ENCODE assay signal across 8 cellular contexts in genomic region chr1:205591522-205592351, GRCh38. TPM values are rescaled to one million over a fixed set of nuclear protein-coding genes. Genes with fewer than 3 reads are reported as not detected.
DNase-seq lines count a peak whose midpoint lies in the region; ATAC-seq and TF ChIP-seq lines count a peak whose summit lies in the region.

No MANE protein-coding gene starts in this region.

- H3K79me2 ChIP-seq in DND-41 (ENCODE audit: insufficient read depth, low read length) = no peaks in the 10 kb centered on the region
- no peaks in the 10 kb centered on the region for H3K79me2 ChIP-seq in GM23338 (replicated peaks; ENCODE audit: insufficient read depth)

- no peaks in the 10 kb centered on the region for H3K36me3 Mint-ChIP-seq in GM23338 (ENCODE audit: low read depth)
- H3K36me3 Mint-ChIP-seq in activated T-helper 2 cell treated with anti-CD3 and anti-CD28 coated beads, Interferon-gamma antibody, Interleukin-2, Interleukin-4, amounts not matched to agents 10 μg/mL and 5 μg/mL and 100 μg/mL, durations not matched to agents 14 hours and 24 hours and 36 hours (ENCODE audit: low read depth) = peaks cover 14% of the 10 kb centered on the region
- peaks cover 11% of the 10 kb centered on the region for H3K36me3 Mint-ChIP-seq in nephron progenitor cell (ENCODE audit: low read depth)
- peaks cover 8% of the 10 kb centered on the region for H3K36me3 Mint-ChIP-seq in stimulated activated naive CD8-positive, alpha-beta T cell treated with anti-CD3 and anti-CD28 coated beads, Interleukin-15, Interleukin-2, amounts not matched to agents 100 ng/mL and 50 ng/mL, for 24 hours (ENCODE audit: low read depth)

- H3K27me3 Mint-ChIP-seq in GM23338 (ENCODE audit: insufficient read depth, low read depth, poor library complexity) (peaks cover 2% of the 10 kb centered on the region), nephron progenitor cell (ENCODE audit: low read depth, poor library complexity) (peaks cover 31% of the 10 kb centered on the region)
- H3K27me3 Mint-ChIP-seq in activated T-helper 2 cell treated with anti-CD3 and anti-CD28 coated beads, Interferon-gamma antibody, Interleukin-2, Interleukin-4, amounts not matched to agents 10 μg/mL and 5 μg/mL and 100 μg/mL, durations not matched to agents 14 hours and 24 hours and 36 hours (ENCODE audit: low read depth) = no peaks in the 10 kb centered on the region
- no peaks in the 10 kb centered on the region for H3K27me3 Mint-ChIP-seq in stimulated activated naive CD8-positive, alpha-beta T cell treated with anti-CD3 and anti-CD28 coated beads, Interleukin-15, Interleukin-2, amounts not matched to agents 100 ng/mL and 50 ng/mL, for 24 hours

- H3K4me1 ChIP-seq in DND-41 (ENCODE audit: insufficient read depth, low read length) = peaks cover 31% of the 10 kb centered on the region
- H3K4me1 ChIP-seq in GM23338 (ENCODE audit: insufficient read depth) = peaks cover 9% of the 10 kb centered on the region; the same call in 1 of the 2 replicates

- H3K4me2 ChIP-seq in DND-41 (ENCODE audit: insufficient read depth, low read length) (peak overlapping the region; percentile 66), GM23338 (peak overlapping the region; percentile 76)

- peak overlapping the region; percentile 29 for H3K9ac ChIP-seq in DND-41 (ENCODE audit: low read depth, low read length)

- DNase-seq in DND-41 (peak; percentile 87), GM23338 (ENCODE audit: low spot score) (peak; percentile 92), LNCaP clone FGC (ENCODE audit: low read depth) (peak; percentile 62), RPMI8226 (peak; percentile 84), fibroblast of the aortic adventitia (ENCODE audit: low read depth) (peak; percentile 75), nephron progenitor cell (peak; percentile 96)
- DNase-seq in activated T-helper 2 cell treated with anti-CD3 and anti-CD28 coated beads, Interferon-gamma antibody, Interleukin-2, Interleukin-4, amounts not matched to agents 10 μg/mL and 5 μg/mL and 100 μg/mL, durations not matched to agents 14 hours and 24 hours and 36 hours (ENCODE audit: low spot score) = peak; percentile 80

- H3F3A ChIP-seq in GM23338 (replicated peaks; ENCODE audit: low read depth) = no peaks in the 10 kb centered on the region

- no peaks in the 10 kb centered on the region for H3K9me3 ChIP-seq in DND-41 (ENCODE audit: insufficient read depth, low read length, severe bottlenecking)

- intact Hi-C loops in activated T-helper 2 cell treated with anti-CD3 and anti-CD28 coated beads, Interferon-gamma antibody, Interleukin-2, Interleukin-4, amounts not matched to agents 10 μg/mL and 5 μg/mL and 100 μg/mL, durations not matched to agents 14 hours and 24 hours and 36 hours (cut with micrococcal nuclease) = loop anchor here (1.0 to 5.0 kb wide), 3 partner anchors 41 to 67 kb away; partner anchors contain the start of gene ELK4

- H2AFZ ChIP-seq in DND-41 (ENCODE audit: low read depth, low read length) (peak overlapping the region; percentile 58), GM23338 (peak overlapping the region; percentile 74; the same call in 1 of the 2 replicates)

- H3K36me3 ChIP-seq in DND-41 (ENCODE audit: insufficient read depth, low read length) (no peaks in the 10 kb centered on the region; the same call in 1 of the 2 replicates), GM23338 (ENCODE audit: insufficient read depth) (no peaks in the 10 kb centered on the region)

- no peaks in the 10 kb centered on the region for H3K9me2 ChIP-seq in GM23338 (ENCODE audit: insufficient read depth)

- H4K20me1 ChIP-seq in DND-41 (ENCODE audit: insufficient read depth, low read length) (0 out of 2 replicates have a peak, but pooled peaks cover under 1% of the 10 kb centered on the region), GM23338 (replicated peaks; ENCODE audit: insufficient read depth) (no peaks in the 10 kb centered on the region)

- H3K4me3 Mint-ChIP-seq in GM23338 (peak overlapping the region; percentile 79), nephron progenitor cell (peak overlapping the region; percentile 71)
- peak overlapping the region; percentile 82 for H3K4me3 Mint-ChIP-seq in activated T-helper 2 cell treated with anti-CD3 and anti-CD28 coated beads, Interferon-gamma antibody, Interleukin-2, Interleukin-4, amounts not matched to agents 10 μg/mL and 5 μg/mL and 100 μg/mL, durations not matched to agents 14 hours and 24 hours and 36 hours (ENCODE audit: low read depth)
- H3K4me3 Mint-ChIP-seq in stimulated activated naive CD8-positive, alpha-beta T cell treated with anti-CD3 and anti-CD28 coated beads, Interleukin-15, Interleukin-2, amounts not matched to agents 100 ng/mL and 50 ng/mL, for 24 hours = peak overlapping the region; percentile 87

- no peak overlapping the region for H3K27ac Mint-ChIP-seq in GM23338
- peak overlapping the region; percentile 75 for H3K27ac Mint-ChIP-seq in activated T-helper 2 cell treated with anti-CD3 and anti-CD28 coated beads, Interferon-gamma antibody, Interleukin-2, Interleukin-4, amounts not matched to agents 10 μg/mL and 5 μg/mL and 100 μg/mL, durations not matched to agents 14 hours and 24 hours and 36 hours
- no peak overlapping the region for H3K27ac Mint-ChIP-seq in nephron progenitor cell
- H3K27ac Mint-ChIP-seq in stimulated activated naive CD8-positive, alpha-beta T cell treated with anti-CD3 and anti-CD28 coated beads, Interleukin-15, Interleukin-2, amounts not matched to agents 100 ng/mL and 50 ng/mL, for 24 hours = peak overlapping the region; percentile 89

- no peaks in the 10 kb centered on the region for H3K9me3 Mint-ChIP-seq in GM23338
- no peaks in the 10 kb centered on the region for H3K9me3 Mint-ChIP-seq in activated T-helper 2 cell treated with anti-CD3 and anti-CD28 coated beads, Interferon-gamma antibody, Interleukin-2, Interleukin-4, amounts not matched to agents 10 μg/mL and 5 μg/mL and 100 μg/mL, durations not matched to agents 14 hours and 24 hours and 36 hours
- no peaks in the 10 kb centered on the region for H3K9me3 Mint-ChIP-seq in nephron progenitor cell
- H3K9me3 Mint-ChIP-seq in stimulated activated naive CD8-positive, alpha-beta T cell treated with anti-CD3 and anti-CD28 coated beads, Interleukin-15, Interleukin-2, amounts not matched to agents 100 ng/mL and 50 ng/mL, for 24 hours = no peaks in the 10 kb centered on the region

- ATAC-seq in DND-41 (ENCODE audit: insufficient read depth, low read depth) = peak; percentile 92
- peak; percentile 89 for ATAC-seq in GM23338

- H3K4me3 ChIP-seq in DND-41 (ENCODE audit: low read depth in 1 of 2, low read length in 2 of 2) = peak overlapping the region in 1 of 2 experiments; percentile 51; a peak in 2 of 4 replicates
- peak overlapping the region; percentile 55 for H3K4me3 ChIP-seq in GM23338
- H3K4me3 ChIP-seq in LNCaP clone FGC (ENCODE audit: low read depth, low read length) = peak overlapping the region; percentile 27; the same call in 1 of the 2 replicates
- peak overlapping the region; percentile 61 for H3K4me3 ChIP-seq in fibroblast of the aortic adventitia (ENCODE audit: low read depth, low read length)

- no peaks in the 10 kb centered on the region for H3K27me3 ChIP-seq in DND-41 (ENCODE audit: insufficient read depth, low read length, poor library complexity)
- H3K27me3 ChIP-seq in GM23338 (ENCODE audit: insufficient read depth) = peaks cover 4% of the 10 kb centered on the region; the same call in 1 of the 2 replicates

- TF ChIP-seq CTCF in DND-41 (IDR thresholded peaks at IDR 0.05; ENCODE audit: borderline replicate concordance, extremely low read depth, low read length, poor library complexity, severe bottlenecking) (peak; percentile 99), GM23338 (conservative IDR thresholded peaks at IDR 0.05; ENCODE audit: low read depth in 2 of 2) (peak; percentile 82 to 99), LNCaP clone FGC (IDR thresholded peaks at IDR 0.05; ENCODE audit: control insufficient read depth, extremely low read depth, insufficient read depth) (peak; percentile 100), fibroblast of the aortic adventitia (IDR thresholded peaks at IDR 0.05; ENCODE audit: insufficient read depth, low read length) (peak; percentile 98), nephron progenitor cell (IDR thresholded peaks at IDR 0.05) (peak; percentile 96)

- H3K27ac ChIP-seq in DND-41 (ENCODE audit: low read length) (peak overlapping the region; percentile 26; the same call in 1 of the 2 replicates), GM23338 (ENCODE audit: low read depth) (no peak overlapping the region)

- H3K4me1 Mint-ChIP-seq in GM23338 (peaks cover 9% of the 10 kb centered on the region; the same call in 2 of the 3 replicates), nephron progenitor cell (peaks cover 13% of the 10 kb centered on the region)
- peaks cover 51% of the 10 kb centered on the region for H3K4me1 Mint-ChIP-seq in activated T-helper 2 cell treated with anti-CD3 and anti-CD28 coated beads, Interferon-gamma antibody, Interleukin-2, Interleukin-4, amounts not matched to agents 10 μg/mL and 5 μg/mL and 100 μg/mL, durations not matched to agents 14 hours and 24 hours and 36 hours (ENCODE audit: low read depth)
- H3K4me1 Mint-ChIP-seq in stimulated activated naive CD8-positive, alpha-beta T cell treated with anti-CD3 and anti-CD28 coated beads, Interleukin-15, Interleukin-2, amounts not matched to agents 100 ng/mL and 50 ng/mL, for 24 hours (ENCODE audit: low read depth) = peaks cover 52% of the 10 kb centered on the region

TF ChIP-seq in GM23338, 12 proteins besides CTCF, POLR2A, EP300 and RAD21 (continues in another document):
- peak; percentile 42; the same call in 1 of the 2 replicates for TF ChIP-seq CREB1 (CRISPR knock-in tag; IDR thresholded peaks at IDR 0.05; ENCODE audit: low read depth)
- peak; percentile 26; the same call in 1 of the 2 replicates for TF ChIP-seq POLR2AphosphoS5 (IDR thresholded peaks at IDR 0.05; ENCODE audit: low read depth)
- no peak for TF ChIP-seq JUNB (IDR thresholded peaks at IDR 0.05; ENCODE audit: unreplicated experiment)

RNA-seq across cellular contexts. Expression of gene ELK4, which starts 40.1 kb away (rescaled TPM):
- 19.1 and 19.7 TPM in 2 replicates for total RNA-seq in GM23338 (2014; rRNA removed; shearing (Covaris generic))
- 5.1 and 5.2 TPM in 2 replicates for polyA plus RNA-seq in GM23338 (2016; fragmentation: Nextera tagmentation; extraction: Ambion mirVana)
- 68.8 and 80.3 TPM in 2 replicates for total RNA-seq in activated T-helper 2 cell treated with anti-CD3 and anti-CD28 coated beads, Interferon-gamma antibody, Interleukin-2, Interleukin-4, amounts not matched to agents 10 μg/mL and 5 μg/mL and 100 μg/mL, durations not matched to agents 14 hours and 24 hours and 36 hours
- total RNA-seq in fibroblast of the aortic adventitia (ENCODE audit: low replicate concordance) = 18.4 and 40.9 TPM in 2 replicates

Comparison
In these comparisons a context has a peak if more than half of its experiments do, and no peak if none do; other contexts are left out.
1. H3K27ac Mint-ChIP-seq: peak in activated T-helper 2 cell treated with anti-CD3 and anti-CD28 coated beads, Interferon-gamma antibody, Interleukin-2, Interleukin-4, amounts not matched to agents 10 μg/mL and 5 μg/mL and 100 μg/mL, durations not matched to agents 14 hours and 24 hours and 36 hours (single experiment) and stimulated activated naive CD8-positive, alpha-beta T cell treated with anti-CD3 and anti-CD28 coated beads, Interleukin-15, Interleukin-2, amounts not matched to agents 100 ng/mL and 50 ng/mL, for 24 hours (single experiment); none in GM23338 (single experiment) and nephron progenitor cell (single experiment).
2. Peak in every context shown above with its lines, with median percentiles within 50 percentile points of each other: DNase-seq, CTCF ChIP-seq and H3K4me3 Mint-ChIP-seq.